In the genomic region with DNA sequence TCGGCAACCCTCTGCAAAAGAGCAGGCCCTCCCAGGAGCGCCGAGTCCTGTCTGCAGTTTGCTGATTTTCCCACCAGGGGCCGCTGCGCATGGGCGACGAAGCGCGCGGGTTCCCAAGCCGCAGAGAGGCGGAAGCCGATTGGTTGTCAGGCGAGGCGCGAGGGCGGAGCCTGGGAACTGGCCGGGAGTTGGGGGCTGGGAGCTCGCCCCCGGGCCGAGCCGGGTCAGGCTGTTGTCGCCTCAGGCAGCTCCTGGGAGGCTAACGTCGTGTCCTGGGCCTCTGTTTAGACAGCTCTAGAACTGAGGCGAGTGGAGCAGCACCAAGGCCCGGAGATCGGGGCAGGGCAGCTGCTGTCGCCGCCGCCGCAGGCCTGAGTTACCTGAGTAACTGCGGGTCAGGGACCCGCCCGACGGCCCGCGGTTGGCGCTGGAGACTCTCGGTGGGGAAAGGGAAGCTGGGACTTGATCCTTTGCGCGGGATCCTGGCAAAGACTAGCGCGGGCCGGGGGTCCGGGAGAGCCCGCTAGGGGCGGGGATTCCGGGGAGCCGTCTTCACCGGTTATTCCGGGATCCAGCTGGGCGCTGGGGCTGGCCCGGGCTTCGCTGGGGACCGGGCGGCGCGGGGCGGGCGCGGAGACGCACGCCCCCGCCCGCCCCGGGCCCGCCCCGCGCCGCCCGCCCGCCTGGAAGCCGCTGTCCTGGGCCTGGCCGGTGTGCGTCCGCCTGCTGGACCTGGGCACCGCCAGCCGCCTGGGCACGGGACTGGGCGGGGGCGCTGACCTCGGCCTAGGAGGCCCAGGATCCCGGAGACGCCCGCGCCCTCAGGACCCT, we compare ENCODE assay signal across 8 cellular contexts. TPM values are rescaled to one million over a fixed set of nuclear protein-coding genes. Genes with fewer than 3 reads are reported as not detected.
A peak's percentile ranks its signal among the peaks of the same experiment; 100 is the strongest.
DNase-seq lines count a peak whose midpoint lies in the region; ATAC-seq, FAIRE-seq and TF ChIP-seq lines count a peak whose summit lies in the region.

A gene (plus strand): TSS at position 688 of the 831 bp plus-strand sequence. CDS start 607 bp downstream, outside the sequence.

- ATAC-seq in GM18870 (IDR thresholded peaks at IDR 0.05; ENCODE audit: unreplicated experiment) = peak; percentile 64
- ATAC-seq in HG03135 (IDR thresholded peaks at IDR 0.05; ENCODE audit: unreplicated experiment) = peak; percentile 68

- H3K27me3 Mint-ChIP-seq in immature natural killer cell (ENCODE audit: low read depth in 3 of 3) = peaks cover 7 to 20% (median 13%) of the 10 kb centered on the region in 3 donors

- peaks cover 33 to 69% (median 62%) of the 10 kb centered on the region in 6 donors for H3K4me1 ChIP-seq in spleen

- no peaks in the 10 kb centered on the region for H3K27me3 ChIP-seq in AG04450 (ENCODE audit: control insufficient read depth, insufficient read depth, low read length)
- no peaks in the 10 kb centered on the region for H3K27me3 ChIP-seq in bronchial epithelial cell (ENCODE audit: control insufficient read depth, insufficient read depth, low read length)
- no peaks in the 10 kb centered on the region for H3K27me3 ChIP-seq in spleen (replicated peaks in 1 of 7)

- H3K36me3 ChIP-seq in bronchial epithelial cell (ENCODE audit: control insufficient read depth, insufficient read depth, low read length) (no peaks in the 10 kb centered on the region), spleen (no peaks in the 10 kb centered on the region)

- POLR2A ChIA-PET in AG04450 (lab: Yijun Ruan, JAX) = interaction anchor here (0.6 to 2.8 kb wide), 8 partner anchors 15 to 219 kb away, joined by 3 to 21 read pairs (median 4); a partner anchor contains a TSS

- 0 to 2% (median 1%) methylated on average over 46 to 87 of the region's 87 CpGs for WGBS in spleen, 5 donors

- H3K9me3 ChIP-seq in AG04450 (ENCODE audit: control insufficient read depth, insufficient read depth, low read length) = no peaks in the 10 kb centered on the region; the same call in 1 of the 2 replicates
- no peaks in the 10 kb centered on the region for H3K9me3 ChIP-seq in spleen

- intact Hi-C loops in spleen (cut with DNase I; ENCODE audit: low total_unique reads) = loop anchor here (2.0 to 5.0 kb wide), 2 partner anchors 92 to 218 kb away; no protein-coding TSS in a partner anchor

- TF ChIP-seq CTCF in AG04450 (IDR thresholded peaks at IDR 0.05; ENCODE audit: low read depth, low read length) (peak; percentile 87), WI38 (IDR thresholded peaks at IDR 0.05; ENCODE audit: low read depth, low read length) (peak; percentile 84), bronchial epithelial cell (IDR thresholded peaks at IDR 0.05; ENCODE audit: insufficient read depth, low read length, severe bottlenecking) (peak; percentile 91), spleen (IDR thresholded peaks at IDR 0.05 in 8 of 11, conservative IDR thresholded peaks at IDR 0.05 in 3 of 11) (peak; percentile 98 to 100 (median 99))

- peak in 1 of 3 donors; percentile 32 for TF ChIP-seq POLR2A in spleen (IDR thresholded peaks at IDR 0.05)

- FAIRE-seq in bronchial epithelial cell (lab: Jason Lieb, UNC) = no peak

- H3K4me3 Mint-ChIP-seq in immature natural killer cell = peak within 1 kb of the TSS; percentile 93 to 98 (median 96)

- H3K4me1 Mint-ChIP-seq in immature natural killer cell = peaks cover 67% of the 10 kb centered on the region in 2 donors

- H3K27ac Mint-ChIP-seq in immature natural killer cell = peak within 1 kb of the TSS; percentile 97 to 100 (median 99)

- H3K4me3 ChIP-seq in AG04450 (ENCODE audit: low read depth, low read length) (peak within 1 kb of the TSS; percentile 85), WI38 (ENCODE audit: low read depth, low read length) (peak within 1 kb of the TSS; percentile 88), bronchial epithelial cell (ENCODE audit: low read depth, low read length) (peak within 1 kb of the TSS; percentile 80), spleen (peak within 1 kb of the TSS; percentile 85 to 94 (median 92))

- CTCF ChIA-PET in AG04450 (lab: Charles Lee) = interaction anchor here (0.5 to 27.6 kb wide), 72 partner anchors 9 to 333 kb away, joined by 3 to 1559 read pairs (median 6); a partner anchor contains a TSS

- DNase-seq in AG04450 (ENCODE audit: low read depth, low spot score) (peak; percentile 83), NCI-H2196 (lab: John Stamatoyannopoulos, UW; ENCODE audit: unreplicated experiment) (peak; percentile 96), bronchial epithelial cell (ENCODE audit: low read depth) (peak; percentile 81), immature natural killer cell (peak; percentile 97), spleen (peak; percentile 99)

- H3K9me3 Mint-ChIP-seq in immature natural killer cell = no peaks in the 10 kb centered on the region

- H3K27ac ChIP-seq in AG04450 (ENCODE audit: low read depth, low read length) (peak within 1 kb of the TSS; percentile 73), spleen (peak within 1 kb of the TSS; percentile 85 to 100 (median 98))

- no peaks in the 10 kb centered on the region for H3K36me3 Mint-ChIP-seq in immature natural killer cell

RNA-seq across cellular contexts. Expression of the gene that starts here (rescaled TPM):
- polyA plus RNA-seq in AG04450 (2011; rRNA removed) (19.7 and 23.4 TPM in 2 replicates), immature natural killer cell (10 to 100 TPM; 28.7 to 53.1 (median 45.5) TPM), spleen (10 to 100 TPM; 13.0 to 22.5 (median 16.3) TPM)
- polyA minus RNA-seq in AG04450 (2011; rRNA and poly(A)+ RNA removed) = 45.9 and 48.9 TPM in 2 replicates
- total RNA-seq in bronchial epithelial cell (60.8 and 86.9 TPM in 2 replicates), spleen (10 to 100 TPM; 55.4 to 85.2 (median 65.0) TPM)

Comparison
In these comparisons a context has a peak if more than half of its experiments do, and no peak if none do; other contexts are left out.
1. Peak in every context shown above with its lines: DNase-seq, ATAC-seq, H3K4me3 ChIP-seq and H3K27ac ChIP-seq.